Comparison of ENCODE assay signal across 1 cellular context in genomic region chr14:54567634-54568561, GRCh38.
TF ChIP-seq lines count a peak whose summit lies in the region.

No MANE protein-coding gene starts in this region.

TF ChIP-seq in HepG2, 621 proteins besides CTCF, POLR2A, EP300 and RAD21 (continued from another document):
- TF ChIP-seq GMEB1 (CRISPR knock-in tag; IDR thresholded peaks at IDR 0.05; ENCODE audit: borderline replicate concordance) (no peak), ZNF260 (CRISPR knock-in tag; IDR thresholded peaks at IDR 0.05; ENCODE audit: borderline replicate concordance, low read depth) (no peak), KLF6 (CRISPR knock-in tag; IDR thresholded peaks at IDR 0.05) (no peak), KLF12 (CRISPR knock-in tag; IDR thresholded peaks at IDR 0.05; ENCODE audit: borderline replicate concordance) (no peak; the same call in 1 of the 2 replicates), ZNF263 (CRISPR knock-in tag; IDR thresholded peaks at IDR 0.05) (peak; percentile 86), HNF4G (IDR thresholded peaks at IDR 0.05; ENCODE audit: borderline replicate concordance, low read depth, low read length) (no peak), HNF4G (CRISPR knock-in tag; IDR thresholded peaks at IDR 0.05; ENCODE audit: borderline replicate concordance, low read depth) (no peak), RBFOX2 (IDR thresholded peaks at IDR 0.05; ENCODE audit: low read depth, low read length) (peak; percentile 58; the same call in 1 of the 2 replicates), ZKSCAN5 (CRISPR knock-in tag; IDR thresholded peaks at IDR 0.05) (no peak), KAT7 (CRISPR knock-in tag; IDR thresholded peaks at IDR 0.05; ENCODE audit: borderline replicate concordance) (no peak), JARID2 (CRISPR knock-in tag; IDR thresholded peaks at IDR 0.05; ENCODE audit: insufficient replicate concordance) (no peak)
- TF ChIP-seq, protein P1, sequence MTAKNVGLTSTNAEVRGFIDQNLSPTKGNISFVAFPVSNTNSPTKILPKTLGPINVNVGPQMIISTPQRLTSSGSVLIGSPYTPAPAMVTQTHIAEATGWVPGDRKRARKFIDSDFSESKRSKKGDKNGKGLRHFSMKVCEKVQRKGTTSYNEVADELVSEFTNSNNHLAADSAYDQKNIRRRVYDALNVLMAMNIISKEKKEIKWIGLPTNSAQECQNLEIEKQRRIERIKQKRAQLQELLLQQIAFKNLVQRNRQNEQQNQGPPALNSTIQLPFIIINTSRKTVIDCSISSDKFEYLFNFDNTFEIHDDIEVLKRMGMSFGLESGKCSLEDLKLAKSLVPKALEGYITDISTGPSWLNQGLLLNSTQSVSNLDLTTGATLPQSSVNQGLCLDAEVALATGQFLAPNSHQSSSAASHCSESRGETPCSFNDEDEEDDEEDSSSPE (CRISPR knock-in tag; IDR thresholded peaks at IDR 0.05) = peak; percentile 20; the same call in 1 of the 2 replicates
- TF ChIP-seq, protein P2, sequence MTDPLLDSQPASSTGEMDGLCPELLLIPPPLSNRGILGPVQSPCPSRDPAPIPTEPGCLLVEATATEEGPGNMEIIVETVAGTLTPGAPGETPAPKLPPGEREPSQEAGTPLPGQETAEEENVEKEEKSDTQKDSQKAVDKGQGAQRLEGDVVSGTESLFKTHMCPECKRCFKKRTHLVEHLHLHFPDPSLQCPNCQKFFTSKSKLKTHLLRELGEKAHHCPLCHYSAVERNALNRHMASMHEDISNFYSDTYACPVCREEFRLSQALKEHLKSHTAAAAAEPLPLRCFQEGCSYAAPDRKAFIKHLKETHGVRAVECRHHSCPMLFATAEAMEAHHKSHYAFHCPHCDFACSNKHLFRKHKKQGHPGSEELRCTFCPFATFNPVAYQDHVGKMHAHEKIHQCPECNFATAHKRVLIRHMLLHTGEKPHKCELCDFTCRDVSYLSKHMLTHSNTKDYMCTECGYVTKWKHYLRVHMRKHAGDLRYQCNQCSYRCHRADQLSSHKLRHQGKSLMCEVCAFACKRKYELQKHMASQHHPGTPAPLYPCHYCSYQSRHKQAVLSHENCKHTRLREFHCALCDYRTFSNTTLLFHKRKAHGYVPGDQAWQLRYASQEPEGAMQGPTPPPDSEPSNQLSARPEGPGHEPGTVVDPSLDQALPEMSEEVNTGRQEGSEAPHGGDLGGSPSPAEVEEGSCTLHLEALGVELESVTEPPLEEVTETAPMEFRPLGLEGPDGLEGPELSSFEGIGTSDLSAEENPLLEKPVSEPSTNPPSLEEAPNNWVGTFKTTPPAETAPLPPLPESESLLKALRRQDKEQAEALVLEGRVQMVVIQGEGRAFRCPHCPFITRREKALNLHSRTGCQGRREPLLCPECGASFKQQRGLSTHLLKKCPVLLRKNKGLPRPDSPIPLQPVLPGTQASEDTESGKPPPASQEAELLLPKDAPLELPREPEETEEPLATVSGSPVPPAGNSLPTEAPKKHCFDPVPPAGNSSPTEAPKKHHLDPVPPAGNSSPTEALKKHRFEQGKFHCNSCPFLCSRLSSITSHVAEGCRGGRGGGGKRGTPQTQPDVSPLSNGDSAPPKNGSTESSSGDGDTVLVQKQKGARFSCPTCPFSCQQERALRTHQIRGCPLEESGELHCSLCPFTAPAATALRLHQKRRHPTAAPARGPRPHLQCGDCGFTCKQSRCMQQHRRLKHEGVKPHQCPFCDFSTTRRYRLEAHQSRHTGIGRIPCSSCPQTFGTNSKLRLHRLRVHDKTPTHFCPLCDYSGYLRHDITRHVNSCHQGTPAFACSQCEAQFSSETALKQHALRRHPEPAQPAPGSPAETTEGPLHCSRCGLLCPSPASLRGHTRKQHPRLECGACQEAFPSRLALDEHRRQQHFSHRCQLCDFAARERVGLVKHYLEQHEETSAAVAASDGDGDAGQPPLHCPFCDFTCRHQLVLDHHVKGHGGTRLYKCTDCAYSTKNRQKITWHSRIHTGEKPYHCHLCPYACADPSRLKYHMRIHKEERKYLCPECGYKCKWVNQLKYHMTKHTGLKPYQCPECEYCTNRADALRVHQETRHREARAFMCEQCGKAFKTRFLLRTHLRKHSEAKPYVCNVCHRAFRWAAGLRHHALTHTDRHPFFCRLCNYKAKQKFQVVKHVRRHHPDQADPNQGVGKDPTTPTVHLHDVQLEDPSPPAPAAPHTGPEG (CRISPR knock-in tag; IDR thresholded peaks at IDR 0.05) = 0 out of 2 replicates have a peak, but pooled peaks have one; percentile 40
- TF ChIP-seq, protein P3, sequence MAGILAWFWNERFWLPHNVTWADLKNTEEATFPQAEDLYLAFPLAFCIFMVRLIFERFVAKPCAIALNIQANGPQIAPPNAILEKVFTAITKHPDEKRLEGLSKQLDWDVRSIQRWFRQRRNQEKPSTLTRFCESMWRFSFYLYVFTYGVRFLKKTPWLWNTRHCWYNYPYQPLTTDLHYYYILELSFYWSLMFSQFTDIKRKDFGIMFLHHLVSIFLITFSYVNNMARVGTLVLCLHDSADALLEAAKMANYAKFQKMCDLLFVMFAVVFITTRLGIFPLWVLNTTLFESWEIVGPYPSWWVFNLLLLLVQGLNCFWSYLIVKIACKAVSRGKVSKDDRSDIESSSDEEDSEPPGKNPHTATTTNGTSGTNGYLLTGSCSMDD (CRISPR knock-in tag; IDR thresholded peaks at IDR 0.05) = no peak
- TF ChIP-seq, protein P4, sequence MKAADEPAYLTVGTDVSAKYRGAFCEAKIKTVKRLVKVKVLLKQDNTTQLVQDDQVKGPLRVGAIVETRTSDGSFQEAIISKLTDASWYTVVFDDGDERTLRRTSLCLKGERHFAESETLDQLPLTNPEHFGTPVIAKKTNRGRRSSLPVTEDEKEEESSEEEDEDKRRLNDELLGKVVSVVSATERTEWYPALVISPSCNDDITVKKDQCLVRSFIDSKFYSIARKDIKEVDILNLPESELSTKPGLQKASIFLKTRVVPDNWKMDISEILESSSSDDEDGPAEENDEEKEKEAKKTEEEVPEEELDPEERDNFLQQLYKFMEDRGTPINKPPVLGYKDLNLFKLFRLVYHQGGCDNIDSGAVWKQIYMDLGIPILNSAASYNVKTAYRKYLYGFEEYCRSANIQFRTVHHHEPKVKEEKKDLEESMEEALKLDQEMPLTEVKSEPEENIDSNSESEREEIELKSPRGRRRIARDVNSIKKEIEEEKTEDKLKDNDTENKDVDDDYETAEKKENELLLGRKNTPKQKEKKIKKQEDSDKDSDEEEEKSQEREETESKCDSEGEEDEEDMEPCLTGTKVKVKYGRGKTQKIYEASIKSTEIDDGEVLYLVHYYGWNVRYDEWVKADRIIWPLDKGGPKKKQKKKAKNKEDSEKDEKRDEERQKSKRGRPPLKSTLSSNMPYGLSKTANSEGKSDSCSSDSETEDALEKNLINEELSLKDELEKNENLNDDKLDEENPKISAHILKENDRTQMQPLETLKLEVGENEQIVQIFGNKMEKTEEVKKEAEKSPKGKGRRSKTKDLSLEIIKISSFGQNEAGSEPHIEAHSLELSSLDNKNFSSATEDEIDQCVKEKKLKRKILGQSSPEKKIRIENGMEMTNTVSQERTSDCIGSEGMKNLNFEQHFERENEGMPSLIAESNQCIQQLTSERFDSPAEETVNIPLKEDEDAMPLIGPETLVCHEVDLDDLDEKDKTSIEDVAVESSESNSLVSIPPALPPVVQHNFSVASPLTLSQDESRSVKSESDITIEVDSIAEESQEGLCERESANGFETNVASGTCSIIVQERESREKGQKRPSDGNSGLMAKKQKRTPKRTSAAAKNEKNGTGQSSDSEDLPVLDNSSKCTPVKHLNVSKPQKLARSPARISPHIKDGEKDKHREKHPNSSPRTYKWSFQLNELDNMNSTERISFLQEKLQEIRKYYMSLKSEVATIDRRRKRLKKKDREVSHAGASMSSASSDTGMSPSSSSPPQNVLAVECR (CRISPR knock-in tag; IDR thresholded peaks at IDR 0.05; ENCODE audit: borderline replicate concordance) = no peak; the same call in 1 of the 2 replicates
